8 cellular contexts compared by ENCODE assay signal in the genomic region with DNA sequence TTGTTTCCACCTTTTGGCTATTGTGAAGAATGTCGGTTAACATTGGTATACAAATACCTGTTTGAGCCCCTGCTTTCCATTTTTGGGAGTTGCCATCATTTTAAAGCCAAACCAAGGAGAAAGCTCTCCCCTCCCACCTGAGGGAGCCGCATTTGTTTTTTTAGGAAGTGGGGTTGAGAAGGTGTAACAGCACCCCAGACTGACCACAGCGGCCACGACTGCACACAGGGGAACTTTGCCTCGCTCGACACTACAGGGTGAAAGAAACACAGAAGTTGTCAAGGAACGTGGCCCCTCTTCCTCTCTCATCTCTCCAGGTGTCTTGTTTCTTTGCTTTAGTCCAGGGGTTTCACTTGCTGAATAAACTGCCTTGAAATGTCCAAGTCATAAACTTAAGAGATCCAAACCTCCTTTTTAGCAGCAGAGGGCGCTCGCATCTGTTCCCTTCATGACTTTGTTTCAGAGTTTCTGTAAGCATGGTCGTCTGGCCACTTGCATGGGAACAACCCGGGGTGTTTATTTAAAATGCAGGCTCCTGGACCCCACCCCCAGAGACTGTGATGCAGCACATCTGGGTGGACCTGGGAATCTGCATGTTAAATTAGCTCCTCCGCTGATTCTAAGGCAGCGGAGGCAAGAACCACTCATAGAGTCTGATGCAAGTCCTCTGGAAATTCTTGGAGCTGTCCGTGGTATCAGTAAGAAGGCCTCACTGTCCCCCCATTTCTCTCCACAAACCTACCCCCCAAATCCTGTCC. TPM values are rescaled to one million over a fixed set of nuclear protein-coding genes. Genes with fewer than 3 reads are reported as not detected.
DNase-seq lines count a peak whose midpoint lies in the region; ATAC-seq and TF ChIP-seq lines count a peak whose summit lies in the region.

No MANE protein-coding gene starts in this region.

- no peak overlapping the region for H3K4me3 ChIP-seq in GM12875 (ENCODE audit: low read depth, low read length)
- no peak overlapping the region for H3K4me3 ChIP-seq in uterus

- H3K4me3 Mint-ChIP-seq in activated CD8-positive, alpha-beta T cell treated with anti-CD3 and anti-CD28 coated beads for 36 hours, result no peak overlapping the region
- H3K4me3 Mint-ChIP-seq in neural crest cell, result peak overlapping the region; percentile 63

- peak; percentile 57 for DNase-seq in NCI-H510A treated with DMSO at 0.1 percent for 48 hours (lab: John Stamatoyannopoulos, UW)
- peak; percentile 80 for DNase-seq in activated CD8-positive, alpha-beta T cell treated with anti-CD3 and anti-CD28 coated beads for 36 hours
- peak; percentile 75 to 83 for DNase-seq in erythroblast (lab: John Stamatoyannopoulos, UW)
- DNase-seq in neural crest cell (ENCODE audit: low read depth, low spot score), result peak; percentile 68
- DNase-seq in uterus, result peak in 1 of 2 donors; percentile 46
- DNase-seq in GOT3 (lab: John Stamatoyannopoulos, UW), result no peak

- H3K4me1 Mint-ChIP-seq in activated CD8-positive, alpha-beta T cell treated with anti-CD3 and anti-CD28 coated beads for 36 hours (ENCODE audit: low read depth), result peaks cover 26% of the 10 kb centered on the region
- H3K4me1 Mint-ChIP-seq in neural crest cell, result peaks cover 14% of the 10 kb centered on the region

- H3K9me3 ChIP-seq in uterus, result no peaks in the 10 kb centered on the region

- H3K27me3 ChIP-seq in uterus, result no peaks in the 10 kb centered on the region

- no peak overlapping the region for H3K27ac Mint-ChIP-seq in activated CD8-positive, alpha-beta T cell treated with anti-CD3 and anti-CD28 coated beads for 36 hours
- H3K27ac Mint-ChIP-seq in neural crest cell (ENCODE audit: unreplicated experiment), result no peak overlapping the region

- CTCF ChIA-PET in activated CD8-positive, alpha-beta T cell treated with anti-CD3 and anti-CD28 coated beads for 36 hours (lab: Charles Lee), result interaction anchor here (0.6 to 5.8 kb wide), 9 partner anchors 12 to 310 kb away, joined by 3 to 304 read pairs (median 3); no protein-coding TSS in a partner anchor

- intact Hi-C loops in activated CD8-positive, alpha-beta T cell treated with anti-CD3 and anti-CD28 coated beads for 36 hours (cut with micrococcal nuclease), result no loop called here
- intact Hi-C loops in uterus (cut with DNase I; ENCODE audit: low total_unique reads), result no loop called here

- TF ChIP-seq POLR2A in erythroblast (IDR thresholded peaks at IDR 0.05; ENCODE audit: low read length), result no peak
- TF ChIP-seq POLR2A in uterus (IDR thresholded peaks at IDR 0.05), result no peak

- TF ChIP-seq CTCF in 22Rv1 (IDR thresholded peaks at IDR 0.05) (peak; percentile 89), GM12875 (IDR thresholded peaks at IDR 0.05; ENCODE audit: borderline replicate concordance, insufficient read depth, low read depth, low read length) (peak; percentile 67; the same call in 1 of the 2 replicates), neural crest cell (conservative IDR thresholded peaks at IDR 0.05) (peak; percentile 75), uterus (IDR thresholded peaks at IDR 0.05) (peak; percentile 35 to 59 (median 40))
- peak; percentile 66 for TF ChIP-seq CTCF in activated CD8-positive, alpha-beta T cell treated with anti-CD3 and anti-CD28 coated beads for 36 hours (IDR thresholded peaks at IDR 0.05)

- POLR2A ChIA-PET in activated CD8-positive, alpha-beta T cell treated with anti-CD3 and anti-CD28 coated beads for 36 hours (lab: Charles Lee), result no interaction called here

- H3K36me3 Mint-ChIP-seq in activated CD8-positive, alpha-beta T cell treated with anti-CD3 and anti-CD28 coated beads for 36 hours (ENCODE audit: low read depth), result no peaks in the 10 kb centered on the region
- H3K36me3 Mint-ChIP-seq in neural crest cell (ENCODE audit: low read depth), result no peaks in the 10 kb centered on the region

- no peaks in the 10 kb centered on the region for H3K36me3 ChIP-seq in uterus

- H3K9me3 Mint-ChIP-seq in activated CD8-positive, alpha-beta T cell treated with anti-CD3 and anti-CD28 coated beads for 36 hours, result no peaks in the 10 kb centered on the region
- H3K9me3 Mint-ChIP-seq in neural crest cell, result no peaks in the 10 kb centered on the region

- H3K4me1 ChIP-seq in uterus, result peaks cover 0 to 3% of the 10 kb centered on the region in 2 donors

- H3K27ac ChIP-seq in 22Rv1 (no peak overlapping the region), uterus (no peak overlapping the region)

- peaks cover 8% of the 10 kb centered on the region for H3K27me3 Mint-ChIP-seq in activated CD8-positive, alpha-beta T cell treated with anti-CD3 and anti-CD28 coated beads for 36 hours
- peaks cover 41% of the 10 kb centered on the region for H3K27me3 Mint-ChIP-seq in neural crest cell (ENCODE audit: low read depth)

- no peak for ATAC-seq in activated CD8-positive, alpha-beta T cell treated with anti-CD3 and anti-CD28 coated beads for 36 hours

RNA-seq across cellular contexts. Expression of gene TTLL11, which starts 2.1 kb away (rescaled TPM):
- total RNA-seq in activated CD8-positive, alpha-beta T cell treated with anti-CD3 and anti-CD28 coated beads for 36 hours, result 1 to 10 TPM in 1 of 2 experiments, under 1 TPM in 1; 0.56 to 1.4 TPM
- total RNA-seq in neural crest cell (8.6 and 9.1 TPM in 2 replicates), uterus (10 to 100 TPM in 2 of 4 donors, 1 to 10 TPM in 2; 7.4 to 14.7 (median 11.0) TPM)
